8 cellular contexts compared by ENCODE assay signal in the genomic region with DNA sequence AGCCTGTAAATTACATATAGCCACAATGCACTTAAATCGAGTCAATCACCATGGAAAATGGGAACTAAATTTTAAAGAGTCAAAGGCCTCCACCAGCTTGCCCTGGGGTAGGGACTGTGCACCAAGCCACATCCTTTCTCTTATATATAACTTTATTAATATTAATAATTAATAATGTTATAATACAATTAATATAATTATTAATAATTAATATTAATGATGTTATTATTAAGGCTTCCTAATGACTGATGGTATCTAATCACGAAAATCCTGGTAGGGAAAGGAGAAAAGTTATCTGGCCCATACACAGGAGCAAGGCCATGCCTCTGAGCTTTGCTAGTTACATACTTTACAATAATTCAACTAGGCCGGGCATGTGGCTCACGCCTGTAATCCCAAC.
"Had no signal": no experiment of that assay in that cellular context is flagged by ENCODE, and none has a peak within 500 bp of the region (broad histone marks: within the 10 kb centered on the region; RNA-seq: fewer than 3 reads in every experiment).

No MANE protein-coding gene starts in this region.

- H3K4me3 ChIP-seq: GM23338 had no signal

- DNase-seq: H9, HCEC 1CT, IMR-90, KBM-7 had no signal

- H3K4me2 ChIP-seq: GM23338 had no signal

- H2AFZ ChIP-seq: GM23338 had no signal

- ATAC-seq: GM23338 had no signal

- FAIRE-seq: H1, H54, HTR-8/SVneo had no signal
